20 cellular contexts compared by ENCODE assay signal in the genomic region with DNA sequence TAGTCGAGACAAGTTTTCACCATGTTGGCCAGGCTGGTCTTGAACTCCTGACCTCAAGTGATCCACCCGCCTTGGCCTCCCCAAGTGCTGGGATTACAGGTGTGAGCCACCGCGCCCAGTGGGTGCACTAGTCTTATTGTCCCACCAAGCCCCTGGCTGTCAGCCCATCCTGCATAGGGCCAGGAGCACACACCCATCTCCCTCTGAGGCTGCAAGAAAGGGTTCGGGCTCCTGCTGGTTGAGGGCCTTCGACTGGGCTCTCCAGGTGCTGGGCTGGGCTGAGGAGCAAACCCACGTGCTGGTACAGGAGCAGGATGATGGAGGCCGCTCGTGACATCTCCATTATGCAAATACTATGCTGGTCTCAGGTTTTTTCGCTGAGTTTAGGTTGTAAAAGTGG.
"Had no signal": no experiment of that assay in that cellular context is flagged by ENCODE, and none has a peak within 500 bp of the region (broad histone marks: within the 10 kb centered on the region; RNA-seq: fewer than 3 reads in every experiment).

No MANE protein-coding gene starts in this region.

- H3K36me3 Mint-ChIP-seq: mesothelial cell of epicardium, type B pancreatic cell had no signal

- H3K4me3 Mint-ChIP-seq: mesothelial cell of epicardium, nephron, type B pancreatic cell had no signal

- H3K4me1 ChIP-seq: esophagus muscularis mucosa, gastrocnemius medialis, right atrium auricular region, suprapubic skin, thyroid gland had no signal

- H3K27me3 ChIP-seq: dorsolateral prefrontal cortex, gastrocnemius medialis, right atrium auricular region, suprapubic skin, thyroid gland had no signal

- H3K4me3 ChIP-seq: coronary artery, dorsolateral prefrontal cortex, esophagus muscularis mucosa, gastrocnemius medialis, heart right ventricle, right atrium auricular region, suprapubic skin, thyroid gland had no signal

- DNase-seq: effector CD8-positive, alpha-beta T cell; gastrocnemius medialis; heart right ventricle; hypothalamus; kidney glomerular epithelial cell; mammary epithelial cell; small intestine; stimulated activated CD4-positive, alpha-beta T cell treated with anti-CD3 and anti-CD28 coated beads, Interleukin-2, amount 100 ng/mL, for 48 hours; stimulated activated naive CD8-positive, alpha-beta T cell treated with anti-CD3 and anti-CD28 coated beads, Interleukin-15, Interleukin-2, amounts not matched to agents 100 U/mL and 50 U/mL, for 24 hours; thyroid gland had no signal

- H3K9me3 Mint-ChIP-seq: mesothelial cell of epicardium, nephron had no signal

- H3K27ac ChIP-seq: coronary artery, dorsolateral prefrontal cortex, epithelial cell of prostate, esophagus muscularis mucosa, gastrocnemius medialis, heart right ventricle, neutrophil, right atrium auricular region, suprapubic skin, thyroid gland had no signal

- H3K36me3 ChIP-seq: esophagus muscularis mucosa, gastrocnemius medialis, heart right ventricle, neutrophil, right atrium auricular region, suprapubic skin, thyroid gland had no signal

- ATAC-seq: gastrocnemius medialis; heart right ventricle; stimulated activated naive CD8-positive, alpha-beta T cell treated with anti-CD3 and anti-CD28 coated beads, Interleukin-15, Interleukin-2, amounts not matched to agents 100 U/mL and 50 U/mL, for 24 hours had no signal

- H3K9me3 ChIP-seq: esophagus muscularis mucosa, gastrocnemius medialis, heart right ventricle, neutrophil, right atrium auricular region, suprapubic skin, thyroid gland had no signal

- H3K27ac Mint-ChIP-seq: mesothelial cell of epicardium, nephron, type B pancreatic cell had no signal

- H3K4me1 Mint-ChIP-seq: nephron had no signal
